In genomic region chr9:137254624-137255447, GRCh38 we compare ENCODE assay signal across 8 cellular contexts. TPM values are rescaled to one million over a fixed set of nuclear protein-coding genes. Genes with fewer than 3 reads are reported as not detected.
A peak's percentile ranks its signal among the peaks of the same experiment; 100 is the strongest.
DNase-seq lines count a peak whose midpoint lies in the region; ATAC-seq and TF ChIP-seq lines count a peak whose summit lies in the region.

Gene NELFB, plus strand, starts transcription at chr9:137255327.

- H3K9me3 ChIP-seq in HUES6 (ENCODE audit: control insufficient read depth, insufficient read depth, low read depth, low read length), result no peaks in the 10 kb centered on the region
- H3K9me3 ChIP-seq in OCI-LY3 (ENCODE audit: insufficient read depth, low read length), result no peaks in the 10 kb centered on the region
- no peaks in the 10 kb centered on the region for H3K9me3 ChIP-seq in mononuclear cell (ENCODE audit: low read depth, low read length)

- H3K4me1 ChIP-seq in HUES6 (ENCODE audit: control insufficient read depth, insufficient read depth, low read length) (peaks cover 30% of the 10 kb centered on the region), OCI-LY3 (ENCODE audit: low read length) (peaks cover 33% of the 10 kb centered on the region), mononuclear cell (ENCODE audit: insufficient read depth, low read length) (peaks cover 25% of the 10 kb centered on the region)

- H3K9ac ChIP-seq in HUES6 (ENCODE audit: low read length), result peak within 1 kb of the TSS; percentile 82
- H3K9ac ChIP-seq in OCI-LY3 (ENCODE audit: low read length), result peak within 1 kb of the TSS; percentile 93

- H3K36me3 ChIP-seq in HUES6 (ENCODE audit: control insufficient read depth, insufficient read depth, low read length), result peaks cover 23% of the 10 kb centered on the region
- H3K36me3 ChIP-seq in OCI-LY3 (replicated peaks; ENCODE audit: low read depth, low read length), result peaks cover 13% of the 10 kb centered on the region

- ATAC-seq in GM21390 (IDR thresholded peaks at IDR 0.05; ENCODE audit: unreplicated experiment), result peak; percentile 74

- peak; percentile 80 for DNase-seq in Caki2 (ENCODE audit: low read depth)
- peak; percentile 98 for DNase-seq in activated T-cell treated with anti-CD3 and anti-CD28 coated beads for 1 hour (ENCODE audit: low read depth)
- peak; percentile 99 for DNase-seq in epidermal melanocyte (ENCODE audit: insufficient read length, low spot score)
- peak; percentile 94 to 96 for DNase-seq in stimulated activated CD8-positive, alpha-beta memory T cell treated with anti-CD3 and anti-CD28 coated beads, Interleukin-4, amount 100 ng/mL, for 1 hour (ENCODE audit: low read depth in 2 of 2, low spot score in 1 of 2)

- no peak within 1 kb of the TSS; the same call in 1 of the 2 replicates for H2AFZ ChIP-seq in OCI-LY3 (ENCODE audit: low read depth, low read length)

- TF ChIP-seq CTCF in OCI-LY3 (IDR thresholded peaks at IDR 0.05; ENCODE audit: low read depth, low read length), result no peak

- peak within 1 kb of the TSS; percentile 91 for H3K4me2 ChIP-seq in OCI-LY3 (ENCODE audit: low read length)

- in situ Hi-C loops in Caki2 (cut with HindIII; ENCODE audit: low pct_unique_long_range_greater_than_20kb, low sequenced_read_pairs), result no loop called here

- no peaks in the 10 kb centered on the region for H3K27me3 ChIP-seq in HUES6 (ENCODE audit: control insufficient read depth, insufficient read depth, low read length)
- H3K27me3 ChIP-seq in OCI-LY3 (ENCODE audit: low read depth, low read length), result no peaks in the 10 kb centered on the region
- no peaks in the 10 kb centered on the region for H3K27me3 ChIP-seq in mononuclear cell (ENCODE audit: insufficient read depth, low read length)

- peaks cover 31% of the 10 kb centered on the region for H3K79me2 ChIP-seq in OCI-LY3 (ENCODE audit: low read length)

- H3K27ac ChIP-seq in HUES6 (ENCODE audit: low read depth, low read length) (peak within 1 kb of the TSS; percentile 85; the same call in 1 of the 2 replicates), OCI-LY3 (ENCODE audit: low read length) (peak within 1 kb of the TSS; percentile 58)

- H4K20me1 ChIP-seq in OCI-LY3 (ENCODE audit: insufficient read depth, low read length), result 0 out of 2 replicates have a peak, but pooled peaks cover 6% of the 10 kb centered on the region

- H3K4me3 ChIP-seq in HUES6 (ENCODE audit: low read depth, low read length) (peak within 1 kb of the TSS; percentile 100), OCI-LY3 (ENCODE audit: low read length) (peak within 1 kb of the TSS; percentile 96), mononuclear cell (ENCODE audit: low read length) (peak within 1 kb of the TSS; percentile 88)

RNA-seq across cellular contexts. Expression of gene NELFB, which starts in this region (rescaled TPM):
- total RNA-seq in Caki2 (2014; rRNA removed; shearing (Covaris generic); ENCODE audit: low replicate concordance), result 84.1 and 92.6 TPM in 2 replicates
- 20.9 TPM for total RNA-seq in mononuclear cell

Comparison
In these comparisons a context has a peak if more than half of its experiments do, and no peak if none do; other contexts are left out.
1. Peak in every context shown above with its lines: DNase-seq, ATAC-seq, H3K4me3 ChIP-seq and H3K27ac ChIP-seq.